Comparison of ENCODE assay signal across 8 cellular contexts in genomic region chr5:87780831-87781760, GRCh38.
DNase-seq lines count a peak whose midpoint lies in the region; ATAC-seq, FAIRE-seq and TF ChIP-seq lines count a peak whose summit lies in the region.

No MANE protein-coding gene starts in this region.

- H3K4me1 Mint-ChIP-seq in brain: peaks cover 82% of the 10 kb centered on the region

- no peaks in the 10 kb centered on the region for H3K9me3 Mint-ChIP-seq in brain

- peak overlapping the region; percentile 40 to 99 (median 96) for H3K27ac Mint-ChIP-seq in brain

- TF ChIP-seq CTCF in AG04449 (IDR thresholded peaks at IDR 0.05; ENCODE audit: insufficient read depth, low read length, missing control alignments): peak; percentile 86
- peak; percentile 93 to 94 for TF ChIP-seq CTCF in brain (conservative IDR thresholded peaks at IDR 0.05)

- peak; percentile 80 for FAIRE-seq in TTC549 (lab: Jason Lieb, UNC)

- POLR2A ChIA-PET in AG04449 (lab: Yijun Ruan, JAX): interaction anchor here (1.0 kb wide), 1 partner anchor 910 kb away, joined by 5 read pairs; no protein-coding TSS in a partner anchor

- H3K4me1 ChIP-seq in iPS-15b (ENCODE audit: control insufficient read depth, insufficient read depth, low read length): peaks cover 10% of the 10 kb centered on the region

- peak; percentile 98 for ATAC-seq in GM18870 (IDR thresholded peaks at IDR 0.05; ENCODE audit: unreplicated experiment)
- ATAC-seq in HG03103 (IDR thresholded peaks at IDR 0.05; ENCODE audit: low read depth, unreplicated experiment): peak; percentile 100

- H3K4me3 ChIP-seq in AG04449 (ENCODE audit: low read depth, low read length) (no peak overlapping the region), iPS-15b (ENCODE audit: low read depth, low read length) (peak overlapping the region; percentile 24)

- peak; percentile 37 for DNase-seq in AG04449 (ENCODE audit: low read depth, low spot score)
- DNase-seq in NCI-H2107 treated with DMSO at 0.1 percent for 48 hours (lab: John Stamatoyannopoulos, UW; ENCODE audit: unreplicated experiment): peak; percentile 7
- peak; percentile 71 for DNase-seq in smooth muscle cell of the brain vasculature (ENCODE audit: low read depth, low spot score)

- peaks cover 5% of the 10 kb centered on the region for H3K27me3 ChIP-seq in iPS-15b (ENCODE audit: control insufficient read depth, insufficient read depth, low read length)

- peak overlapping the region; percentile 62 to 85 (median 82) for H3K4me3 Mint-ChIP-seq in brain

- H3K36me3 ChIP-seq in iPS-15b (ENCODE audit: control insufficient read depth, insufficient read depth, low read length): no peaks in the 10 kb centered on the region

- CTCF ChIA-PET in AG04449 (lab: Yijun Ruan, JAX): interaction anchor here (0.6 to 7.9 kb wide), 30 partner anchors 9 to 1041 kb away, joined by 3 to 201 read pairs (median 4); no protein-coding TSS in a partner anchor

- H3K27me3 Mint-ChIP-seq in brain: no peaks in the 10 kb centered on the region

- no peak overlapping the region for H3K9ac ChIP-seq in iPS-15b (ENCODE audit: low read depth, low read length)

- H3K36me3 Mint-ChIP-seq in brain: no peaks in the 10 kb centered on the region

- H3K9me3 ChIP-seq in iPS-15b (ENCODE audit: control insufficient read depth, insufficient read depth, low read length): no peaks in the 10 kb centered on the region

Comparison
In these comparisons a context has a peak if more than half of its experiments do, and no peak if none do; other contexts are left out.
1. DNase-seq: peak in every context shown above with its lines; median percentile 71 in smooth muscle cell of the brain vasculature; 37 in AG04449; 7 in NCI-H2107 treated with DMSO at 0.1 percent for 48 hours.